In the genomic region with DNA sequence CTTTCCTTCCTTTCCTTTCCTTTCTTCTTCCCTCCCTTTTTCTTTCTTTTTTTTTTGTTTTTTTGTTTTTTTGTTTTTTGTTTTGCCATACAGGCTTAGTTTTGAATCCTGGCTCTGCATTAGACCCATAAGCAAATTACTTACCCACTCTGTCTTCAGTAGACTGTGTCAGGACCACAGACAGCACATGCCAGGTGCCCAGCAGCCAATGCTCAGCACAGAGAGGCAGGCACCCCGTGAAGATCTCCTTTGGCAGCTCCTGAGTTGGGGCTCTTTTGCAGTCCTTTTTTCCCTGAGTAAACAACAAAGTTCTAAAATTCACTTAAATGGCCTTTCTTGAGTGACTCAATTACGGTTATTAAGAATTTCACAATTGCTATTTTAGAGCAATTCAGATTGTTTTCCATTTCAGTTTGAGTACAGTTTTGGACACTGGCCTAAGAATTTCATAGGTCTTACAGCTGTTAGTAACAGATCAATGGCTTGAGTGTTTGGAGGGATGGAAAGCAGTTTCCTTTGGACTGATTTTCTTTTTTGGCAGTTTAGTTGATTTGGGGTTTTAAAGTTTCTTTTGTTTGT, we compare ENCODE assay signal across 23 cellular contexts. TPM values are rescaled to one million over a fixed set of nuclear protein-coding genes. Genes with fewer than 3 reads are reported as not detected.
DNase-seq lines count a peak whose midpoint lies in the region; ATAC-seq and TF ChIP-seq lines count a peak whose summit lies in the region.
"Had no signal": no experiment of that assay in that cellular context is flagged by ENCODE, and none has a peak within 500 bp of the region (broad histone marks: within the 10 kb centered on the region; RNA-seq: fewer than 3 reads in every experiment).

No MANE protein-coding gene starts in this region.

- H3K4me3 ChIP-seq in adipocyte (ENCODE audit: low read length) = peak overlapping the region; percentile 8
- H3K4me3 ChIP-seq: adrenal gland, lung, prostate gland, SJCRH30 had no signal

- H3K36me3 ChIP-seq in adipocyte (ENCODE audit: control insufficient read depth, insufficient read depth, low read length, severe bottlenecking) = peaks cover 95% of the 10 kb centered on the region

- H3K4me1 Mint-ChIP-seq in activated naive CD4-positive, alpha-beta T cell treated with anti-CD3 and anti-CD28 coated beads for 36 hours (ENCODE audit: low read depth) = no peaks in the 10 kb centered on the region
- H3K4me1 Mint-ChIP-seq in nephron progenitor cell = no peaks in the 10 kb centered on the region

- H3K27me3 Mint-ChIP-seq in activated naive CD4-positive, alpha-beta T cell treated with anti-CD3 and anti-CD28 coated beads for 36 hours (ENCODE audit: low read depth) = no peaks in the 10 kb centered on the region
- H3K27me3 Mint-ChIP-seq in nephron progenitor cell (ENCODE audit: low read depth, poor library complexity) = peaks cover 4% of the 10 kb centered on the region
- H3K27me3 Mint-ChIP-seq: naive thymus-derived CD4-positive, alpha-beta T cell had no signal

- H3K9me3 ChIP-seq in adipocyte (ENCODE audit: control insufficient read depth, low read length) = no peaks in the 10 kb centered on the region
- H3K9me3 ChIP-seq: adrenal gland, prostate gland, SJCRH30 had no signal

- DNase-seq in activated naive CD4-positive, alpha-beta T cell treated with anti-CD3 and anti-CD28 coated beads, Interleukin-2, amount 50 U/mL, for 72 hours (ENCODE audit: low spot score in 2 of 2) = no peak
- no peak for DNase-seq in activated naive CD4-positive, alpha-beta T cell treated with anti-CD3 and anti-CD28 coated beads for 36 hours
- peak; percentile 19 for DNase-seq in adipocyte (ENCODE audit: low read depth)
- DNase-seq in iris pigment epithelial cell (ENCODE audit: low read depth) = peak; percentile 49
- DNase-seq in nephron progenitor cell = no peak
- DNase-seq in UCSD-AML1 (lab: John Stamatoyannopoulos, UW; ENCODE audit: unreplicated experiment) = no peak
- DNase-seq: activated CD4-positive, alpha-beta T cell treated with anti-CD3 and anti-CD28 coated beads for 1 hour; GDM1; HCEC 1CT; naive thymus-derived CD4-positive, alpha-beta T cell; NCI-H187; NCI-H524; SJCRH30; stimulated activated CD4-positive, alpha-beta T cell treated with anti-CD3 and anti-CD28 coated beads, Interleukin-12 subunit alpha, Interleukin-12 subunit beta, amount 100 ng/mL, for 4 hours; stimulated activated naive CD4-positive, alpha-beta T cell; T-helper 9 cell had no signal

- no peak overlapping the region for H3K4me3 Mint-ChIP-seq in activated naive CD4-positive, alpha-beta T cell treated with anti-CD3 and anti-CD28 coated beads for 36 hours
- no peak overlapping the region for H3K4me3 Mint-ChIP-seq in nephron progenitor cell
- H3K4me3 Mint-ChIP-seq: naive thymus-derived CD4-positive, alpha-beta T cell had no signal

- peak overlapping the region; percentile 13 for H3K9ac ChIP-seq in adipocyte (ENCODE audit: low read length)

- no peak for TF ChIP-seq POLR2A in GM18505 (IDR thresholded peaks at IDR 0.05; ENCODE audit: borderline replicate concordance, extremely low read depth, insufficient read depth, insufficient read length)

- intact Hi-C loops in activated naive CD4-positive, alpha-beta T cell treated with anti-CD3 and anti-CD28 coated beads for 36 hours (cut with micrococcal nuclease) = no loop called here

- no peak for TF ChIP-seq CTCF in nephron progenitor cell (IDR thresholded peaks at IDR 0.05)

- no peak for ATAC-seq in activated naive CD4-positive, alpha-beta T cell treated with anti-CD3 and anti-CD28 coated beads, Interleukin-2, amount 50 U/mL, for 72 hours
- ATAC-seq in GM18858 (IDR thresholded peaks at IDR 0.05; ENCODE audit: unreplicated experiment) (no peak), GM18505 (IDR thresholded peaks at IDR 0.05; ENCODE audit: unreplicated experiment) (no peak)
- ATAC-seq: naive thymus-derived CD4-positive, alpha-beta T cell had no signal

- CTCF ChIA-PET in activated naive CD4-positive, alpha-beta T cell treated with anti-CD3 and anti-CD28 coated beads for 36 hours (lab: Charles Lee) = no interaction called here

- H3K27ac Mint-ChIP-seq in activated naive CD4-positive, alpha-beta T cell treated with anti-CD3 and anti-CD28 coated beads, Interleukin-2, amount 50 U/mL, for 72 hours = peak overlapping the region; percentile 56 to 58
- no peak overlapping the region for H3K27ac Mint-ChIP-seq in activated naive CD4-positive, alpha-beta T cell treated with anti-CD3 and anti-CD28 coated beads for 36 hours
- H3K27ac Mint-ChIP-seq in nephron progenitor cell = no peak overlapping the region

- H3K4me1 ChIP-seq in adipocyte (ENCODE audit: control insufficient read depth, insufficient read depth, low read length) = peaks cover 23% of the 10 kb centered on the region
- H3K4me1 ChIP-seq: prostate gland, SJCRH30 had no signal

- peaks cover 5 to 19% of the 10 kb centered on the region in 2 donors for H3K36me3 Mint-ChIP-seq in activated naive CD4-positive, alpha-beta T cell treated with anti-CD3 and anti-CD28 coated beads, Interleukin-2, amount 50 U/mL, for 72 hours
- peaks cover 52% of the 10 kb centered on the region for H3K36me3 Mint-ChIP-seq in activated naive CD4-positive, alpha-beta T cell treated with anti-CD3 and anti-CD28 coated beads for 36 hours (ENCODE audit: low read depth)
- H3K36me3 Mint-ChIP-seq in nephron progenitor cell (ENCODE audit: low read depth) = peaks cover 75% of the 10 kb centered on the region

- H3K27me3 ChIP-seq in adipocyte (replicated peaks; ENCODE audit: control insufficient read depth, insufficient read depth, low read length) = no peaks in the 10 kb centered on the region
- H3K27me3 ChIP-seq: adrenal gland, SJCRH30 had no signal

- no peaks in the 10 kb centered on the region for H3K9me3 Mint-ChIP-seq in activated naive CD4-positive, alpha-beta T cell treated with anti-CD3 and anti-CD28 coated beads, Interleukin-2, amount 50 U/mL, for 72 hours
- H3K9me3 Mint-ChIP-seq in activated naive CD4-positive, alpha-beta T cell treated with anti-CD3 and anti-CD28 coated beads for 36 hours = no peaks in the 10 kb centered on the region
- H3K9me3 Mint-ChIP-seq in nephron progenitor cell = no peaks in the 10 kb centered on the region
- H3K9me3 Mint-ChIP-seq: naive thymus-derived CD4-positive, alpha-beta T cell had no signal

RNA-seq across cellular contexts. Expression of a gene that starts 26.2 kb away (rescaled TPM):
- total RNA-seq in activated naive CD4-positive, alpha-beta T cell treated with anti-CD3 and anti-CD28 coated beads, Interleukin-2, amount 50 U/mL, for 72 hours = not detected
- not detected for total RNA-seq in activated naive CD4-positive, alpha-beta T cell treated with anti-CD3 and anti-CD28 coated beads for 36 hours
- total RNA-seq: cerebellum, MCF 10A, prostate gland had no signal

Comparison
In these comparisons a context has a peak if more than half of its experiments do, and no peak if none do; other contexts are left out.
1. H3K27ac Mint-ChIP-seq: peak in activated naive CD4-positive, alpha-beta T cell treated with anti-CD3 and anti-CD28 coated beads, Interleukin-2, amount 50 U/mL, for 72 hours (2 of 2); none in activated naive CD4-positive, alpha-beta T cell treated with anti-CD3 and anti-CD28 coated beads for 36 hours (single experiment) and nephron progenitor cell (single experiment).
2. DNase-seq: peak in adipocyte (single experiment) and iris pigment epithelial cell (single experiment); none in activated naive CD4-positive, alpha-beta T cell treated with anti-CD3 and anti-CD28 coated beads, Interleukin-2, amount 50 U/mL, for 72 hours (0 of 2), activated naive CD4-positive, alpha-beta T cell treated with anti-CD3 and anti-CD28 coated beads for 36 hours (single experiment), nephron progenitor cell (single experiment) and UCSD-AML1 (single experiment).